ENCODE assay signal across 8 cellular contexts in genomic region chr5:10441992-10442435, GRCh38. TPM values are rescaled to one million over a fixed set of nuclear protein-coding genes. Genes with fewer than 3 reads are reported as not detected.
A peak's percentile ranks its signal among the peaks of the same experiment; 100 is the strongest.
DNase-seq lines count a peak whose midpoint lies in the region; ATAC-seq and TF ChIP-seq lines count a peak whose summit lies in the region.

No MANE protein-coding gene starts in this region.

- peak overlapping the region; percentile 59 to 83 (median 71) for H3K4me3 ChIP-seq in stomach

- peak overlapping the region in 4 of 5 donors; percentile 64 to 85 (median 82) for H3K27ac ChIP-seq in stomach

- H3K27ac Mint-ChIP-seq in CD14-positive monocyte, result peak overlapping the region; percentile 33 to 85 (median 73)
- H3K27ac Mint-ChIP-seq in activated naive CD8-positive, alpha-beta T cell treated with anti-CD3 and anti-CD28 coated beads, Interleukin-2, amount 10 ng/mL, durations not matched to agents 7 days and 5 days, result peak overlapping the region; percentile 49

- H3K4me1 ChIP-seq in stomach, result peaks cover 0 to 34% (median 23%) of the 10 kb centered on the region in 4 donors

- TF ChIP-seq CTCF in CD14-positive monocyte (IDR thresholded peaks at IDR 0.05) (no peak), stomach (IDR thresholded peaks at IDR 0.05) (no peak)

- WGBS in stomach, 5 donors, result 0 to 2% (median 0%) methylated on average over 15 to 44 of the region's 44 CpGs

- intact Hi-C loops in CD14-positive monocyte (cut with micrococcal nuclease) (loop anchor here in 1 of 2 donors (5.0 kb wide), 1 partner anchor 90 kb away; the partner anchor contains the start of gene MARCHF6), stomach (cut with DNase I; ENCODE audit: low total_unique reads) (no loop called here)

- H3K9me3 Mint-ChIP-seq in CD14-positive monocyte, result no peaks in the 10 kb centered on the region
- peaks cover 5% of the 10 kb centered on the region for H3K9me3 Mint-ChIP-seq in activated naive CD8-positive, alpha-beta T cell treated with anti-CD3 and anti-CD28 coated beads, Interleukin-2, amount 10 ng/mL, durations not matched to agents 7 days and 5 days

- no peak for TF ChIP-seq POLR2A in stomach (IDR thresholded peaks at IDR 0.05)

- DNase-seq in CD14-positive monocyte (ENCODE audit: low spot score) (no peak), iPS-NIHi7 (ENCODE audit: extremely low spot score) (peak; percentile 69), stomach (no peak), NCI-H345 (lab: John Stamatoyannopoulos, UW) (no peak)
- DNase-seq in activated naive CD8-positive, alpha-beta T cell treated with anti-CD3 and anti-CD28 coated beads, Interleukin-2, amount 10 ng/mL, durations not matched to agents 7 days and 5 days, result no peak
- no peak for DNase-seq in stimulated activated CD4-positive, alpha-beta T cell treated with anti-CD3 and anti-CD28 coated beads, Interleukin-4, amount 100 ng/mL, for 1 hour

- no peaks in the 10 kb centered on the region for H3K27me3 ChIP-seq in stomach

- H3K4me1 Mint-ChIP-seq in CD14-positive monocyte, result peaks cover 65% of the 10 kb centered on the region
- peaks cover 34% of the 10 kb centered on the region for H3K4me1 Mint-ChIP-seq in activated naive CD8-positive, alpha-beta T cell treated with anti-CD3 and anti-CD28 coated beads, Interleukin-2, amount 10 ng/mL, durations not matched to agents 7 days and 5 days

- peaks cover 0 to 14% (median 10%) of the 10 kb centered on the region in 4 donors for H3K36me3 ChIP-seq in stomach

- POLR2A ChIA-PET in activated naive CD8-positive, alpha-beta T cell treated with anti-CD3 and anti-CD28 coated beads, Interleukin-2, amount 10 ng/mL, durations not matched to agents 7 days and 5 days (lab: Charles Lee), result interaction anchor here (2.3 kb wide), 1 partner anchor 89 kb away, joined by 9 read pairs; the partner anchor contains the start of gene MARCHF6

- peaks cover 0 to 3% (median 0%) of the 10 kb centered on the region in 3 donors for H3K27me3 Mint-ChIP-seq in CD14-positive monocyte (ENCODE audit: low read depth in 3 of 3)
- H3K27me3 Mint-ChIP-seq in activated naive CD8-positive, alpha-beta T cell treated with anti-CD3 and anti-CD28 coated beads, Interleukin-2, amount 10 ng/mL, durations not matched to agents 7 days and 5 days, result peaks cover 11% of the 10 kb centered on the region

- no peaks in the 10 kb centered on the region for H3K9me3 ChIP-seq in stomach

- peaks cover 2 to 11% of the 10 kb centered on the region in 2 donors for H3K36me3 Mint-ChIP-seq in CD14-positive monocyte
- peaks cover 22% of the 10 kb centered on the region for H3K36me3 Mint-ChIP-seq in activated naive CD8-positive, alpha-beta T cell treated with anti-CD3 and anti-CD28 coated beads, Interleukin-2, amount 10 ng/mL, durations not matched to agents 7 days and 5 days

- peak overlapping the region; percentile 88 to 92 for H3K4me3 Mint-ChIP-seq in CD14-positive monocyte
- H3K4me3 Mint-ChIP-seq in activated naive CD8-positive, alpha-beta T cell treated with anti-CD3 and anti-CD28 coated beads, Interleukin-2, amount 10 ng/mL, durations not matched to agents 7 days and 5 days, result peak overlapping the region; percentile 78

- TF ChIP-seq EP300 in stomach (IDR thresholded peaks at IDR 0.05), result no peak

- peak; percentile 45 for ATAC-seq in GM19372 (IDR thresholded peaks at IDR 0.05; ENCODE audit: low read depth, unreplicated experiment)
- peak; percentile 39 for ATAC-seq in HG03342 (IDR thresholded peaks at IDR 0.05; ENCODE audit: unreplicated experiment)
- peak; percentile 51 for ATAC-seq in activated naive CD8-positive, alpha-beta T cell treated with anti-CD3 and anti-CD28 coated beads, Interleukin-2, amount 10 ng/mL, durations not matched to agents 7 days and 5 days (ENCODE audit: low read depth)

RNA-seq across cellular contexts. Expression of gene ROPN1L, which starts 0.3 kb away (rescaled TPM):
- 1 to 10 TPM; 1.9 to 2.1 TPM for polyA plus RNA-seq in CD14-positive monocyte
- 1 to 10 TPM; 1.4 to 1.5 TPM for total RNA-seq in activated naive CD8-positive, alpha-beta T cell treated with anti-CD3 and anti-CD28 coated beads, Interleukin-2, amount 10 ng/mL, durations not matched to agents 7 days and 5 days
- under 1 TPM in 1 of 5 donors, not detected in 4; 0.87 TPM for total RNA-seq in stomach
- polyA plus RNA-seq in stomach, result under 1 TPM; 0.31 to 0.76 (median 0.70) TPM
